In the genomic region with DNA sequence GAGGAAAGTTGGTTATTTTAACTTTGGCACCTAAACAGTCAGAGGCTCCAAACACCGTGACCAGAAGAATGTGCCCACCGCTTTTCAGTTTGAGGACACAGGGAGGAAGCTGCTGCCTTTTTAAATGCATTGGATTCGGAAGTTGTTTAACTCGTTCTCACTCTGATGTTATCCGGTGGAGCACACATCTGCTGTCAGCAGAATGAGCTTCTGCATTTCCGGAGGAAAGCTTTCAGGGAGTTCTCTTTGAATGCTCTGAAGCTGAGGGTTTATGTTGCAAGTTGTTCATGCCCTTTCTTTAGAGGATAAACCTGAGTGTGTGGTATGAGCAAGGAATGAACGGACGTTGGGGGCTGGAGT, we compare ENCODE assay signal across 9 cellular contexts.
DNase-seq lines count a peak whose midpoint lies in the region; ATAC-seq and TF ChIP-seq lines count a peak whose summit lies in the region.
"Had no signal": no experiment of that assay in that cellular context is flagged by ENCODE, and none has a peak within 500 bp of the region (broad histone marks: within the 10 kb centered on the region; RNA-seq: fewer than 3 reads in every experiment).

No MANE protein-coding gene starts in this region.

- no peaks in the 10 kb centered on the region for H3K79me2 ChIP-seq in Loucy (ENCODE audit: insufficient read depth, low read length)

- no peaks in the 10 kb centered on the region for H3K9me3 ChIP-seq in Loucy (ENCODE audit: insufficient read depth, low read depth, low read length)
- H3K9me3 ChIP-seq in mesenchymal stem cell (ENCODE audit: control insufficient read depth, low read length), result no peaks in the 10 kb centered on the region
- no peaks in the 10 kb centered on the region for H3K9me3 ChIP-seq in vagina

- no peak overlapping the region for H2AFZ ChIP-seq in Loucy (ENCODE audit: low read length)
- no peak overlapping the region for H2AFZ ChIP-seq in mesenchymal stem cell (ENCODE audit: low read depth, low read length)

- TF ChIP-seq POLR2A in vagina (IDR thresholded peaks at IDR 0.05), result no peak

- H3K36me3 ChIP-seq in Loucy (ENCODE audit: insufficient read depth, low read length) (no peaks in the 10 kb centered on the region), mesenchymal stem cell (ENCODE audit: control insufficient read depth in 1 of 2, insufficient read depth in 2 of 2, low read depth in 1 of 2, low read length in 2 of 2) (no peaks in the 10 kb centered on the region), vagina (no peaks in the 10 kb centered on the region)

- H3K4me2 ChIP-seq in Loucy (ENCODE audit: low read depth, low read length, poor library complexity, severe bottlenecking), result peak overlapping the region; percentile 76
- peak overlapping the region; percentile 46 for H3K4me2 ChIP-seq in mesenchymal stem cell (ENCODE audit: low read length, poor library complexity, severe bottlenecking)

- no peak overlapping the region for H4K91ac ChIP-seq in mesenchymal stem cell (ENCODE audit: low read length)

- peak overlapping the region; percentile 8 for H3K27ac ChIP-seq in mesenchymal stem cell (ENCODE audit: low read length, poor library complexity, severe bottlenecking)
- H3K27ac ChIP-seq in vagina, result peak overlapping the region; percentile 93

- intact Hi-C loops in vagina (cut with DNase I), result no loop called here

- ATAC-seq in HG03196 (IDR thresholded peaks at IDR 0.05; ENCODE audit: unreplicated experiment) (no peak), left lobe of liver (no peak)
- ATAC-seq: Panc1 had no signal

- H2BK120ac ChIP-seq in mesenchymal stem cell (ENCODE audit: low read depth, low read length), result peak overlapping the region; percentile 51

- peak overlapping the region in 1 of 2 experiments; percentile 99 for H2BK12ac ChIP-seq in mesenchymal stem cell (ENCODE audit: low read length in 2 of 2)

- no peak overlapping the region for H2BK5ac ChIP-seq in mesenchymal stem cell (ENCODE audit: low read depth, low read length, poor library complexity, severe bottlenecking)

- TF ChIP-seq CTCF in Loucy (conservative IDR thresholded peaks at IDR 0.05; ENCODE audit: low read length) (no peak), choroid plexus epithelial cell (conservative IDR thresholded peaks at IDR 0.05; ENCODE audit: low read depth, low read length) (no peak), vagina (IDR thresholded peaks at IDR 0.05) (no peak)

- peak overlapping the region; percentile 41 for H4K8ac ChIP-seq in mesenchymal stem cell (ENCODE audit: low read length)

- DNase-seq in GDM1 (lab: John Stamatoyannopoulos, UW), result peak; percentile 19
- DNase-seq in choroid plexus epithelial cell (ENCODE audit: low read depth), result peak; percentile 73
- peak; percentile 70 for DNase-seq in mesenchymal stem cell
- no peak for DNase-seq in vagina (ENCODE audit: extremely low spot score in 2 of 2)
- DNase-seq in stimulated activated CD4-positive, alpha-beta T cell treated with anti-CD3 and anti-CD28 coated beads, Interleukin-4, amount 100 ng/mL, for 24 hours, result no peak
- DNase-seq in left lobe of liver (ENCODE audit: low spot score), result no peak

- peak overlapping the region; percentile 63 for H3K4me3 ChIP-seq in Loucy (ENCODE audit: low read length, poor library complexity, severe bottlenecking)
- peak overlapping the region; percentile 46 for H3K4me3 ChIP-seq in choroid plexus epithelial cell (ENCODE audit: low read depth, low read length)
- peak overlapping the region in 1 of 2 experiments; percentile 69 for H3K4me3 ChIP-seq in mesenchymal stem cell (ENCODE audit: insufficient read depth in 1 of 2, low read depth in 1 of 2, low read length in 2 of 2)
- peak overlapping the region; percentile 33 to 41 for H3K4me3 ChIP-seq in vagina

- H3K23ac ChIP-seq in mesenchymal stem cell (ENCODE audit: low read length in 2 of 2), result no peak overlapping the region

- H3K4me1 ChIP-seq in Loucy (ENCODE audit: insufficient read depth, low read length, poor library complexity, severe bottlenecking), result peaks cover 36% of the 10 kb centered on the region
- peaks cover 32% of the 10 kb centered on the region for H3K4me1 ChIP-seq in mesenchymal stem cell (ENCODE audit: control insufficient read depth, insufficient read depth, low read depth, low read length)
- peaks cover 74% of the 10 kb centered on the region for H3K4me1 ChIP-seq in vagina

- no peaks in the 10 kb centered on the region for H3K79me1 ChIP-seq in mesenchymal stem cell (replicated peaks; ENCODE audit: low read length, poor library complexity, severe bottlenecking)

- H3K18ac ChIP-seq in mesenchymal stem cell (ENCODE audit: low read depth in 1 of 2, low read length in 2 of 2), result peak overlapping the region; percentile 65 to 69

- H3K27me3 ChIP-seq in Loucy (ENCODE audit: insufficient read depth, low read length, poor library complexity, severe bottlenecking) (peaks cover 89% of the 10 kb centered on the region), mesenchymal stem cell (ENCODE audit: control insufficient read depth in 1 of 2, insufficient read depth in 1 of 2, low read length in 2 of 2) (no peaks in the 10 kb centered on the region), vagina (no peaks in the 10 kb centered on the region)

- H3K9me2 ChIP-seq in Loucy (replicated peaks; ENCODE audit: low read depth, low read length), result no peaks in the 10 kb centered on the region

- H2AK5ac ChIP-seq in mesenchymal stem cell (ENCODE audit: low read length, severe bottlenecking), result no peak overlapping the region

- WGBS in mesenchymal stem cell, result under 1% methylated on average over 8 of the region's 8 CpGs

- H2BK15ac ChIP-seq in mesenchymal stem cell (ENCODE audit: low read depth, poor library complexity, severe bottlenecking), result no peak overlapping the region

- H3K4ac ChIP-seq in mesenchymal stem cell (ENCODE audit: low read depth in 1 of 2, low read length in 2 of 2), result peak overlapping the region; percentile 65 to 90

- H3K9ac ChIP-seq in Loucy (ENCODE audit: low read depth, low read length, poor library complexity, severe bottlenecking) (no peak overlapping the region), mesenchymal stem cell (ENCODE audit: low read length) (peak overlapping the region; percentile 87)

- H4K20me1 ChIP-seq in Loucy (ENCODE audit: insufficient read depth, low read length, poor library complexity, severe bottlenecking), result no peaks in the 10 kb centered on the region

- 0 out of 2 replicates have a peak, but pooled peaks cover 2% of the 10 kb centered on the region for H3F3A ChIP-seq in Loucy (ENCODE audit: low read depth)

- H3K14ac ChIP-seq in mesenchymal stem cell (ENCODE audit: low read length in 2 of 2), result no peak overlapping the region

Comparison
In these comparisons a context has a peak if more than half of its experiments do, and no peak if none do; other contexts are left out.
1. DNase-seq: peak in GDM1 (single experiment), choroid plexus epithelial cell (single experiment) and mesenchymal stem cell (single experiment); none in vagina (0 of 2), stimulated activated CD4-positive, alpha-beta T cell treated with anti-CD3 and anti-CD28 coated beads, Interleukin-4, amount 100 ng/mL, for 24 hours (single experiment) and left lobe of liver (single experiment).